ENCODE assay signal across 19 cellular contexts in the genomic region with DNA sequence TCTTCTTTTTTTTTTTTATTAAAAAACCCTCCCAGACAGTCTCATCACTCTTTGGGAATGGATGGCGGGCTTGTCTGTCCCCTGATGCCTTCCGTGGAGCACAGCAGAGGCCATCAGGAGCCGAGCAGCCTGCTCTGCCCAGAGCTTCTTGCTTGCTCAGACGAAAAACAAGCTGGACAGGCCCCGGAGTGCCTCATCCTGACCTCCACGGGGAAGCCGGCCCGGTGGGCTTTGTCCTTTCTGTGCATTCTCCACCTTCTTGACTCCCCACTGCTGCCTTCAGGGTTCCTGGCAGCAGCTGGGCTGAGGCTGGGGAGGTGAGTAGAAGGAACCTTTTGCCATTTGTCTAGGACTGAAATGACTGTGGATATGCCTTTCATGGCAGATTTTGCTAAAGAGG.
"Had no signal": no experiment of that assay in that cellular context is flagged by ENCODE, and none has a peak within 500 bp of the region (broad histone marks: within the 10 kb centered on the region; RNA-seq: fewer than 3 reads in every experiment).

No MANE protein-coding gene starts in this region.

- H3K36me3 ChIP-seq: brain microvascular endothelial cell, thoracic aorta had no signal

- H3K4me3 ChIP-seq: lung, thoracic aorta had no signal

- ATAC-seq: activated CD4-positive, CD25-positive, alpha-beta regulatory T cell treated with anti-CD3 and anti-CD28 coated beads, Interleukin-2, amount 50 U/mL, for 24 hours; activated CD8-positive, alpha-beta memory T cell treated with anti-CD3 and anti-CD28 coated beads, Interleukin-2, amount 10 ng/mL, durations not matched to agents 7 days and 5 days; activated naive CD4-positive, alpha-beta T cell treated with anti-CD3 and anti-CD28 coated beads, Interleukin-2, amount 50 U/mL, for 72 hours; esophagus mucosa; left colon; naive thymus-derived CD4-positive, alpha-beta T cell; stimulated activated naive CD8-positive, alpha-beta T cell treated with anti-CD3 and anti-CD28 coated beads, Interleukin-15, amount 100 ng/mL, for 72 hours had no signal

- H3K27ac ChIP-seq: brain microvascular endothelial cell, thoracic aorta had no signal

- H3K27me3 ChIP-seq: brain microvascular endothelial cell had no signal

- H3K4me3 Mint-ChIP-seq: activated CD8-positive, alpha-beta memory T cell treated with anti-CD3 and anti-CD28 coated beads, Interleukin-2, amount 10 ng/mL, durations not matched to agents 7 days and 5 days; activated T-cell treated with anti-CD3 and anti-CD28 coated beads, Interleukin-2, amount 50 U/mL, for 24 hours; naive thymus-derived CD4-positive, alpha-beta T cell; stimulated activated naive CD8-positive, alpha-beta T cell treated with anti-CD3 and anti-CD28 coated beads, Interleukin-15, amount 100 ng/mL, for 72 hours; T-helper 2 cell treated with Interferon-gamma antibody and Interleukin-4, amounts not matched to agents 5 μg/mL and 100 μg/mL, for 36 hours had no signal

- H3K9me3 Mint-ChIP-seq: activated naive CD4-positive, alpha-beta T cell treated with anti-CD3 and anti-CD28 coated beads, Interleukin-2, amount 50 U/mL, for 72 hours; activated T-cell treated with anti-CD3 and anti-CD28 coated beads, Interleukin-2, amount 50 U/mL, for 24 hours; naive thymus-derived CD4-positive, alpha-beta T cell; stimulated activated naive CD8-positive, alpha-beta T cell treated with anti-CD3 and anti-CD28 coated beads, Interleukin-15, amount 100 ng/mL, for 72 hours; T-helper 2 cell treated with Interferon-gamma antibody and Interleukin-4, amounts not matched to agents 5 μg/mL and 100 μg/mL, for 36 hours had no signal

- H3K27ac Mint-ChIP-seq: activated CD8-positive, alpha-beta memory T cell treated with anti-CD3 and anti-CD28 coated beads, Interleukin-2, amount 10 ng/mL, durations not matched to agents 7 days and 5 days; activated naive CD4-positive, alpha-beta T cell treated with anti-CD3 and anti-CD28 coated beads, Interleukin-2, amount 50 U/mL, for 72 hours; activated T-cell treated with anti-CD3 and anti-CD28 coated beads, Interleukin-2, amount 50 U/mL, for 24 hours; naive thymus-derived CD4-positive, alpha-beta T cell; T-helper 2 cell treated with Interferon-gamma antibody and Interleukin-4, amounts not matched to agents 5 μg/mL and 100 μg/mL, for 36 hours had no signal

- H3K9me3 ChIP-seq: thoracic aorta had no signal

- DNase-seq: activated CD4-positive, alpha-beta T cell treated with anti-CD3 and anti-CD28 coated beads, Interleukin-2, amount 50 U/mL, for 4 hours; activated CD8-positive, alpha-beta memory T cell treated with anti-CD3 and anti-CD28 coated beads, Interleukin-2, amount 10 ng/mL, durations not matched to agents 7 days and 5 days; activated effector memory CD4-positive, alpha-beta T cell treated with Interleukin-2 at 50 U/mL for 16 hours; activated T-cell treated with anti-CD3 and anti-CD28 coated beads, Interleukin-2, amount 50 U/mL, for 24 hours; amniotic stem cell; brain microvascular endothelial cell; cerebellar nuclear complex; dermis blood vessel endothelial cell; hypothalamus; left colon; naive thymus-derived CD4-positive, alpha-beta T cell; stimulated activated CD4-positive, alpha-beta T cell treated with anti-CD3 and anti-CD28 coated beads, Interleukin-4, amount 100 ng/mL, for 24 hours; stimulated activated naive CD8-positive, alpha-beta T cell treated with anti-CD3 and anti-CD28 coated beads, Interleukin-15, amount 100 ng/mL, for 72 hours had no signal
